Comparison of ENCODE assay signal across 21 cellular contexts in the genomic region with DNA sequence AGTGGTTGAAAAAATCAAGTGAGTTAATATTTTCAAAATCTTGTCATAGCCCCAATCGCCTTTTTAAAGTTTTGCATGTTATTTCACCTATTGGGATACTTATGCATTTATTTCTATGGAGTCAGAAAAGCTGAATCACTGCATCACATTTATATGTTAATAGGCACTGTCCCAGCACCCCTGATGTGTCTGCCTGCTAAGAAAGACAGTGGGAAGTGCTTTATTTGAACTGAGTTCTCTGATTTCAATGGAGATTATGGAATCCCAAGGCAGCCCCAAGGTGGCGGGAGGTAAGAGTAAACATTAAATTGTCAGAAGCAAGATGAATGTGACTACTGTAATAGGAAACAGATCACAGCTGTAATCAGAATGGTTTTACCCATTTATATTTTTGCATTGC.
"Had no signal": no experiment of that assay in that cellular context is flagged by ENCODE, and none has a peak within 500 bp of the region (broad histone marks: within the 10 kb centered on the region; RNA-seq: fewer than 3 reads in every experiment).

No MANE protein-coding gene starts in this region.

- ATAC-seq: activated CD8-positive, alpha-beta T cell treated with anti-CD3 and anti-CD28 coated beads, Interleukin-2, amount 10 ng/mL, durations not matched to agents 7 days and 5 days; activated naive CD8-positive, alpha-beta T cell treated with anti-CD3 and anti-CD28 coated beads, Interleukin-2, amount 50 U/mL, for 24 hours; left lung; naive thymus-derived CD4-positive, alpha-beta T cell; stimulated activated naive B cell treated with anti-CD40 and anti-IgM and Interleukin-4, amounts not matched to agents 10 μg/mL and 1 μg/mL and 100 μg/mL, for 72 hours had no signal

- H3K27me3 ChIP-seq: left lung, sigmoid colon, upper lobe of left lung had no signal

- H3K4me3 ChIP-seq: left lung, lung, sigmoid colon, smooth muscle cell, thoracic aorta, upper lobe of left lung had no signal

- H3K36me3 ChIP-seq: left lung, sigmoid colon, thoracic aorta, upper lobe of left lung, WERI-Rb-1 had no signal

- H3K9me3 ChIP-seq: left lung, thoracic aorta, upper lobe of left lung had no signal

- DNase-seq: activated CD4-positive, alpha-beta T cell treated with anti-CD3 and anti-CD28 coated beads for 1 hour; activated CD4-positive, alpha-beta T cell treated with anti-CD3 and anti-CD28 coated beads, Interleukin-2, amount 50 U/mL, for 1 hour; activated CD8-positive, alpha-beta T cell treated with anti-CD3 and anti-CD28 coated beads, Interleukin-2, amount 10 ng/mL, durations not matched to agents 7 days and 5 days; activated gamma-delta T cell; activated naive CD4-positive, alpha-beta T cell treated with anti-CD3 and anti-CD28 coated beads, Interleukin-2, amount 50 U/mL, for 16 hours; activated naive CD8-positive, alpha-beta T cell treated with anti-CD3 and anti-CD28 coated beads, Interleukin-2, amount 50 U/mL, for 24 hours; cortex of kidney; foreskin fibroblast; kidney glomerular epithelial cell; left lung; naive thymus-derived CD4-positive, alpha-beta T cell; retina; sigmoid colon; stimulated activated CD4-positive, alpha-beta T cell treated with anti-CD3 and anti-CD28 coated beads, Interleukin-2, amount 100 ng/mL, for 48 hours; stimulated activated CD8-positive, alpha-beta memory T cell treated with anti-CD3 and anti-CD28 coated beads, Interleukin-4, amount 100 ng/mL, for 48 hours; stimulated activated naive B cell treated with anti-CD40 and anti-IgM and Interleukin-4, amounts not matched to agents 10 μg/mL and 1 μg/mL and 100 μg/mL, for 72 hours; upper lobe of left lung; WERI-Rb-1 had no signal

- H3K27ac ChIP-seq: left lung, sigmoid colon, thoracic aorta, upper lobe of left lung, WERI-Rb-1 had no signal

- H3K4me1 ChIP-seq: left lung, sigmoid colon, upper lobe of left lung had no signal
